ENCODE assay signal across 21 cellular contexts in genomic region chr12:53131844-53132243, GRCh38. TPM values are rescaled to one million over a fixed set of nuclear protein-coding genes. Genes with fewer than 3 reads are reported as not detected.
DNase-seq lines count a peak whose midpoint lies in the region; ATAC-seq, FAIRE-seq and TF ChIP-seq lines count a peak whose summit lies in the region.
"Had no signal": no experiment of that assay in that cellular context is flagged by ENCODE, and none has a peak within 500 bp of the region (broad histone marks: within the 10 kb centered on the region; RNA-seq: fewer than 3 reads in every experiment).

No MANE protein-coding gene starts in this region.

- no peaks in the 10 kb centered on the region for H3K9me3 ChIP-seq in HepG2 (ENCODE audit: low read length)
- H3K9me3 ChIP-seq: Caco-2 had no signal

- 8% methylated on average over 2 of the region's 2 CpGs for WGBS in HepG2 (ENCODE audit: low lambda C conversion rate)

- no peak for TF ChIP-seq CTCF in HepG2 (CRISPR knock-in tag; IDR thresholded peaks at IDR 0.05)
- TF ChIP-seq CTCF in type B pancreatic cell (conservative IDR thresholded peaks at IDR 0.05), result no peak

- no peaks in the 10 kb centered on the region for H3K27me3 Mint-ChIP-seq in activated CD8-positive, alpha-beta memory T cell treated with anti-CD3 and anti-CD28 coated beads, Interleukin-2, amount 10 ng/mL, durations not matched to agents 7 days and 5 days
- peaks cover 9% of the 10 kb centered on the region for H3K27me3 Mint-ChIP-seq in type B pancreatic cell

- in situ Hi-C loops in HepG2 (cut with HindIII; ENCODE audit: extremely low pct_ligation_motif_present, low pct_unique_long_range_greater_than_20kb), result no loop called here

- CTCF ChIA-PET in activated CD8-positive, alpha-beta memory T cell treated with anti-CD3 and anti-CD28 coated beads, Interleukin-2, amount 10 ng/mL, durations not matched to agents 7 days and 5 days (lab: Charles Lee), result interaction anchor here (1.2 kb wide), 2 partner anchors 66 to 81 kb away, joined by 4 to 5 read pairs; no protein-coding TSS in a partner anchor
- CTCF ChIA-PET in HepG2 (lab: Yijun Ruan, JAX; ENCODE audit: low intra/inter-chr PET ratio, low total read pairs), result no interaction called here

- DNase-seq in activated CD8-positive, alpha-beta memory T cell treated with anti-CD3 and anti-CD28 coated beads for 24 hours, result peak; percentile 33
- DNase-seq in activated CD8-positive, alpha-beta memory T cell treated with anti-CD3 and anti-CD28 coated beads, Interleukin-2, amount 10 ng/mL, durations not matched to agents 7 days and 5 days, result no peak
- peak; percentile 45 for DNase-seq in HepG2 (ENCODE audit: low spot score)
- DNase-seq in type B pancreatic cell (ENCODE audit: extremely low spot score, unreplicated experiment), result peak; percentile 20
- no peak for DNase-seq in activated T-cell treated with anti-CD3 and anti-CD28 coated beads, Interleukin-2, amount 50 U/mL, for 1 hour
- no peak for DNase-seq in stimulated activated CD4-positive, alpha-beta T cell treated with anti-CD3 and anti-CD28 coated beads, Interleukin-12 subunit alpha, Interleukin-12 subunit beta, amount 100 ng/mL, for 4 hours
- DNase-seq: AML-193; Caco-2; CD4-positive, alpha-beta T cell; GM23248; HFFc6 had no signal

- H3K9ac ChIP-seq in HepG2 (ENCODE audit: insufficient read depth, low read depth, low read length), result no peak overlapping the region
- H3K9ac ChIP-seq: GM23248 had no signal

- H3K27me3 ChIP-seq in HepG2 (ENCODE audit: control insufficient read depth in 1 of 2, insufficient read depth in 2 of 2, low read length in 2 of 2), result no peaks in the 10 kb centered on the region

- H3K4me3 Mint-ChIP-seq in activated CD8-positive, alpha-beta memory T cell treated with anti-CD3 and anti-CD28 coated beads, Interleukin-2, amount 10 ng/mL, durations not matched to agents 7 days and 5 days, result no peak overlapping the region
- no peak overlapping the region for H3K4me3 Mint-ChIP-seq in type B pancreatic cell
- H3K4me3 Mint-ChIP-seq: CD4-positive, alpha-beta T cell; HFFc6 had no signal

- TF ChIP-seq RAD21 in HepG2 (CRISPR knock-in tag; IDR thresholded peaks at IDR 0.05), result no peak

- H3K36me3 ChIP-seq in HepG2 (replicated peaks in 1 of 2; ENCODE audit: control insufficient read depth in 1 of 2, insufficient read depth in 2 of 2, low read length in 2 of 2), result no peaks in the 10 kb centered on the region

- no peak overlapping the region for H3K4me3 ChIP-seq in HepG2 (replicated peaks in 1 of 3; ENCODE audit: insufficient read depth in 1 of 3, low read depth in 2 of 3, low read length in 3 of 3)
- H3K4me3 ChIP-seq: A549, GM23248 had no signal

- no peaks in the 10 kb centered on the region for H3K4me1 Mint-ChIP-seq in activated CD8-positive, alpha-beta memory T cell treated with anti-CD3 and anti-CD28 coated beads, Interleukin-2, amount 10 ng/mL, durations not matched to agents 7 days and 5 days
- H3K4me1 Mint-ChIP-seq in type B pancreatic cell (ENCODE audit: unreplicated experiment), result no peaks in the 10 kb centered on the region

- no peaks in the 10 kb centered on the region for H3K79me2 ChIP-seq in HepG2 (ENCODE audit: insufficient read depth, low read length)

- no peak overlapping the region for H2AFZ ChIP-seq in HepG2 (ENCODE audit: low read length)
- H2AFZ ChIP-seq: GM23248 had no signal

- H3K9me3 Mint-ChIP-seq in activated CD8-positive, alpha-beta memory T cell treated with anti-CD3 and anti-CD28 coated beads, Interleukin-2, amount 10 ng/mL, durations not matched to agents 7 days and 5 days (ENCODE audit: low read depth), result peaks cover 3% of the 10 kb centered on the region
- no peaks in the 10 kb centered on the region for H3K9me3 Mint-ChIP-seq in type B pancreatic cell

- no peaks in the 10 kb centered on the region for H4K20me1 ChIP-seq in HepG2 (ENCODE audit: insufficient read depth, low read length)

- POLR2A ChIA-PET in HepG2 (lab: Yijun Ruan, JAX), result interaction anchor here (0.7 to 1.2 kb wide), 2 partner anchors 29 to 53 kb away, joined by 3 to 4 read pairs; partner anchors contain the start of genes SOAT2 and SPRYD3

- TF ChIP-seq POLR2A in HepG2 (IDR thresholded peaks at IDR 0.05; ENCODE audit: insufficient read depth in 1 of 2, low read depth in 2 of 2, low read length in 2 of 2), result no peak

- no peak for ATAC-seq in activated CD8-positive, alpha-beta memory T cell treated with anti-CD3 and anti-CD28 coated beads, Interleukin-2, amount 10 ng/mL, durations not matched to agents 7 days and 5 days
- ATAC-seq in HepG2, result peak; percentile 78
- ATAC-seq: HCT116 had no signal

- no peak overlapping the region for H3K27ac ChIP-seq in HepG2 (ENCODE audit: extremely low read length, insufficient read depth, low read length)
- H3K27ac ChIP-seq: 22Rv1, A549, C4-2B, GM23248, HL-60 had no signal

- H3K27ac Mint-ChIP-seq in activated CD8-positive, alpha-beta memory T cell treated with anti-CD3 and anti-CD28 coated beads, Interleukin-2, amount 10 ng/mL, durations not matched to agents 7 days and 5 days, result no peak overlapping the region
- no peak overlapping the region for H3K27ac Mint-ChIP-seq in type B pancreatic cell
- H3K27ac Mint-ChIP-seq: CD4-positive, alpha-beta T cell; HFFc6; IgD-negative memory B cell had no signal

- no peak; a peak in 1 of 4 replicates for TF ChIP-seq EP300 in HepG2 (IDR thresholded peaks at IDR 0.05; ENCODE audit: low read depth in 2 of 2, low read length in 2 of 2)
- no peak for TF ChIP-seq EP300 in HepG2 (CRISPR knock-in tag; IDR thresholded peaks at IDR 0.05; ENCODE audit: borderline replicate concordance)

- H3K4me2 ChIP-seq in HepG2 (ENCODE audit: low read depth, low read length), result no peak overlapping the region; the same call in 1 of the 2 replicates
- H3K4me2 ChIP-seq: A549 had no signal

- BruUV-seq in HepG2 (replicated peaks; lab: Mats Ljungman, UMichigan), result no TSS peak

- no peaks in the 10 kb centered on the region for H3K36me3 Mint-ChIP-seq in activated CD8-positive, alpha-beta memory T cell treated with anti-CD3 and anti-CD28 coated beads, Interleukin-2, amount 10 ng/mL, durations not matched to agents 7 days and 5 days
- H3K36me3 Mint-ChIP-seq in type B pancreatic cell, result no peaks in the 10 kb centered on the region
- H3K36me3 Mint-ChIP-seq: IgD-negative memory B cell had no signal

- peak; percentile 86 for FAIRE-seq in HepG2 (lab: Jason Lieb, UNC)
- FAIRE-seq: A549, D721Med, G401.6, GM12891 had no signal

- peaks cover 28% of the 10 kb centered on the region for H3K4me1 ChIP-seq in HepG2 (ENCODE audit: insufficient read depth, low read length)
- H3K4me1 ChIP-seq: A549, Caco-2 had no signal

- intact Hi-C loops in HepG2 (cut with micrococcal nuclease; ENCODE audit: unreplicated experiment), result no loop called here

RNA-seq across cellular contexts. Expression of gene SOAT2, which starts 28.6 kb away (rescaled TPM):
- 1 to 10 TPM; 1.1 to 5.9 TPM for total RNA-seq in activated CD8-positive, alpha-beta memory T cell treated with anti-CD3 and anti-CD28 coated beads, Interleukin-2, amount 10 ng/mL, durations not matched to agents 7 days and 5 days
- total RNA-seq in HepG2 (2016; rRNA removed; fragmentation: Illumina TruSeq; extraction: Trizol), result 6.1 and 14.9 TPM in 2 replicates
- 1.3 and 1.6 TPM in 2 replicates for total RNA-seq in HepG2 (2016; cell fraction: cytosol; rRNA removed; fragmentation: Illumina TruSeq; extraction: Trizol; ENCODE audit: low read depth)
- total RNA-seq in HepG2 (2016; cell fraction: insoluble cytoplasmic fraction; rRNA removed; fragmentation: Illumina TruSeq; extraction: Trizol), result 5.1 and 14.3 TPM in 2 replicates
- total RNA-seq in HepG2 (2016; cell fraction: membrane; rRNA removed; fragmentation: Illumina TruSeq; extraction: Trizol), result 3.9 and 5.2 TPM in 2 replicates
- 20.7 and 23.6 TPM in 2 replicates for total RNA-seq in HepG2 (2016; cell fraction: nucleus; rRNA removed; fragmentation: Illumina TruSeq; extraction: Trizol)
- polyA plus RNA-seq in HepG2 (2011; rRNA removed), result 108 and 131 TPM in 2 replicates
- polyA plus RNA-seq in HepG2 (2011; cell fraction: cytosol; rRNA removed), result 102 and 125 TPM in 2 replicates
- polyA plus RNA-seq in HepG2 (2011; cell fraction: nucleus; rRNA removed), result 476 and 502 TPM in 2 replicates
- 40.7 and 74.1 TPM in 2 replicates for polyA plus RNA-seq in HepG2 (2012)
- polyA plus RNA-seq in HepG2 (2016; cell fraction: cytosol; fragmentation: Illumina TruSeq; extraction: Trizol; ENCODE audit: low read depth), result 2.1 and 3.1 TPM in 2 replicates
- 8.4 and 8.5 TPM in 2 replicates for polyA plus RNA-seq in HepG2 (2016; cell fraction: insoluble cytoplasmic fraction; fragmentation: Illumina TruSeq; extraction: Trizol; ENCODE audit: low read depth)
- 3.3 and 4.5 TPM in 2 replicates for polyA plus RNA-seq in HepG2 (2016; cell fraction: membrane; fragmentation: Illumina TruSeq; extraction: Trizol; ENCODE audit: low read depth)
- 40.5 and 42.0 TPM in 2 replicates for polyA plus RNA-seq in HepG2 (2016; cell fraction: nucleus; fragmentation: Illumina TruSeq; extraction: Trizol; ENCODE audit: insufficient read depth, low read depth)
- polyA minus RNA-seq in HepG2 (2011; rRNA and poly(A)+ RNA removed; ENCODE audit: low replicate concordance), result 0.16 and 255 TPM in 2 replicates
- polyA minus RNA-seq in HepG2 (2011; cell fraction: cytosol; rRNA and poly(A)+ RNA removed), result 39.8 and 42.8 TPM in 2 replicates
- 79.3 and 125 TPM in 2 replicates for polyA minus RNA-seq in HepG2 (2011; cell fraction: nucleus; rRNA and poly(A)+ RNA removed)
- total RNA-seq in type B pancreatic cell (ENCODE audit: low replicate concordance), result 0.97 and 1.9 TPM in 2 replicates
- total RNA-seq: GM23248, HT1080 had no signal
- polyA plus RNA-seq: IgD-negative memory B cell had no signal

RNA-seq across cellular contexts. Expression of gene IGFBP6, which starts 34.4 kb away (rescaled TPM):
- total RNA-seq in activated CD8-positive, alpha-beta memory T cell treated with anti-CD3 and anti-CD28 coated beads, Interleukin-2, amount 10 ng/mL, durations not matched to agents 7 days and 5 days, result 1 to 10 TPM; 1.8 to 3.9 TPM
- total RNA-seq in HepG2 (2016; rRNA removed; fragmentation: Illumina TruSeq; extraction: Trizol) (2.1 and 3.9 TPM in 2 replicates), type B pancreatic cell (ENCODE audit: low replicate concordance) (25.1 and 40.3 TPM in 2 replicates)
- 5.3 and 5.9 TPM in 2 replicates for total RNA-seq in HepG2 (2016; cell fraction: cytosol; rRNA removed; fragmentation: Illumina TruSeq; extraction: Trizol; ENCODE audit: low read depth)
- 2.5 and 4.7 TPM in 2 replicates for total RNA-seq in HepG2 (2016; cell fraction: insoluble cytoplasmic fraction; rRNA removed; fragmentation: Illumina TruSeq; extraction: Trizol)
- total RNA-seq in HepG2 (2016; cell fraction: membrane; rRNA removed; fragmentation: Illumina TruSeq; extraction: Trizol), result 3.3 and 3.5 TPM in 2 replicates
- 1.9 and 3.2 TPM in 2 replicates for total RNA-seq in HepG2 (2016; cell fraction: nucleus; rRNA removed; fragmentation: Illumina TruSeq; extraction: Trizol)
- 22.6 and 25.2 TPM in 2 replicates for polyA plus RNA-seq in HepG2 (2011; rRNA removed)
- 19.0 and 41.0 TPM in 2 replicates for polyA plus RNA-seq in HepG2 (2011; cell fraction: cytosol; rRNA removed)
- 8.4 and 9.6 TPM in 2 replicates for polyA plus RNA-seq in HepG2 (2011; cell fraction: nucleus; rRNA removed)
- polyA plus RNA-seq in HepG2 (2012), result 3.4 and 4.6 TPM in 2 replicates
- 4.2 and 5.7 TPM in 2 replicates for polyA plus RNA-seq in HepG2 (2016; cell fraction: cytosol; fragmentation: Illumina TruSeq; extraction: Trizol; ENCODE audit: low read depth)
- 2.0 and 2.4 TPM in 2 replicates for polyA plus RNA-seq in HepG2 (2016; cell fraction: insoluble cytoplasmic fraction; fragmentation: Illumina TruSeq; extraction: Trizol; ENCODE audit: low read depth)
- polyA plus RNA-seq in HepG2 (2016; cell fraction: membrane; fragmentation: Illumina TruSeq; extraction: Trizol; ENCODE audit: low read depth), result 3.2 and 3.8 TPM in 2 replicates
- polyA plus RNA-seq in HepG2 (2016; cell fraction: nucleus; fragmentation: Illumina TruSeq; extraction: Trizol; ENCODE audit: insufficient read depth, low read depth), result 5.4 and 7.5 TPM in 2 replicates
- 9.0 and 27.1 TPM in 2 replicates for polyA minus RNA-seq in HepG2 (2011; rRNA and poly(A)+ RNA removed; ENCODE audit: low replicate concordance)
- polyA minus RNA-seq in HepG2 (2011; cell fraction: cytosol; rRNA and poly(A)+ RNA removed), result 8.7 and 9.5 TPM in 2 replicates
- polyA minus RNA-seq in HepG2 (2011; cell fraction: nucleus; rRNA and poly(A)+ RNA removed), result 0.77 and 1.6 TPM in 2 replicates

RNA-seq across cellular contexts. Expression of gene ZNF740, which starts 48.7 kb away (rescaled TPM):
- 10 to 100 TPM; 35.8 to 47.0 TPM for total RNA-seq in activated CD8-positive, alpha-beta memory T cell treated with anti-CD3 and anti-CD28 coated beads, Interleukin-2, amount 10 ng/mL, durations not matched to agents 7 days and 5 days
- total RNA-seq in HepG2 (2016; rRNA removed; fragmentation: Illumina TruSeq; extraction: Trizol), result 15.0 and 16.9 TPM in 2 replicates
- 2.4 and 4.8 TPM in 2 replicates for total RNA-seq in HepG2 (2016; cell fraction: cytosol; rRNA removed; fragmentation: Illumina TruSeq; extraction: Trizol; ENCODE audit: low read depth)
- 13.9 and 16.1 TPM in 2 replicates for total RNA-seq in HepG2 (2016; cell fraction: insoluble cytoplasmic fraction; rRNA removed; fragmentation: Illumina TruSeq; extraction: Trizol)
- 11.3 and 11.8 TPM in 2 replicates for total RNA-seq in HepG2 (2016; cell fraction: membrane; rRNA removed; fragmentation: Illumina TruSeq; extraction: Trizol)
- 20.9 and 23.7 TPM in 2 replicates for total RNA-seq in HepG2 (2016; cell fraction: nucleus; rRNA removed; fragmentation: Illumina TruSeq; extraction: Trizol)
- 19.0 and 22.0 TPM in 2 replicates for polyA plus RNA-seq in HepG2 (2011; rRNA removed)
- polyA plus RNA-seq in HepG2 (2011; cell fraction: cytosol; rRNA removed), result 7.2 and 8.9 TPM in 2 replicates
- 49.3 and 50.2 TPM in 2 replicates for polyA plus RNA-seq in HepG2 (2011; cell fraction: nucleus; rRNA removed)
- polyA plus RNA-seq in HepG2 (2012), result 15.4 and 16.5 TPM in 2 replicates
- 1.4 and 2.0 TPM in 2 replicates for polyA plus RNA-seq in HepG2 (2016; cell fraction: cytosol; fragmentation: Illumina TruSeq; extraction: Trizol; ENCODE audit: low read depth)
- polyA plus RNA-seq in HepG2 (2016; cell fraction: insoluble cytoplasmic fraction; fragmentation: Illumina TruSeq; extraction: Trizol; ENCODE audit: low read depth), result 11.3 and 12.0 TPM in 2 replicates
- polyA plus RNA-seq in HepG2 (2016; cell fraction: membrane; fragmentation: Illumina TruSeq; extraction: Trizol; ENCODE audit: low read depth), result 4.1 and 5.8 TPM in 2 replicates
- 21.2 and 25.1 TPM in 2 replicates for polyA plus RNA-seq in HepG2 (2016; cell fraction: nucleus; fragmentation: Illumina TruSeq; extraction: Trizol; ENCODE audit: insufficient read depth, low read depth)
- polyA minus RNA-seq in HepG2 (2011; rRNA and poly(A)+ RNA removed; ENCODE audit: low replicate concordance), result 41.0 and 77.8 TPM in 2 replicates
- polyA minus RNA-seq in HepG2 (2011; cell fraction: cytosol; rRNA and poly(A)+ RNA removed), result 8.4 and 10.6 TPM in 2 replicates
- 91.4 and 93.6 TPM in 2 replicates for polyA minus RNA-seq in HepG2 (2011; cell fraction: nucleus; rRNA and poly(A)+ RNA removed)
- 49.2 and 72.2 TPM in 2 replicates for total RNA-seq in type B pancreatic cell (ENCODE audit: low replicate concordance)

RNA-seq across cellular contexts. Expression of gene CSAD, which starts 48.9 kb away (rescaled TPM):
- 10 to 100 TPM; 19.6 to 28.1 TPM for total RNA-seq in activated CD8-positive, alpha-beta memory T cell treated with anti-CD3 and anti-CD28 coated beads, Interleukin-2, amount 10 ng/mL, durations not matched to agents 7 days and 5 days
- 2.7 and 7.2 TPM in 2 replicates for total RNA-seq in HepG2 (2016; rRNA removed; fragmentation: Illumina TruSeq; extraction: Trizol)
- total RNA-seq in HepG2 (2016; cell fraction: cytosol; rRNA removed; fragmentation: Illumina TruSeq; extraction: Trizol; ENCODE audit: low read depth), result 3.9 and 6.0 TPM in 2 replicates
- total RNA-seq in HepG2 (2016; cell fraction: insoluble cytoplasmic fraction; rRNA removed; fragmentation: Illumina TruSeq; extraction: Trizol), result 1.3 and 7.7 TPM in 2 replicates
- 2.3 TPM in 2 replicates for total RNA-seq in HepG2 (2016; cell fraction: membrane; rRNA removed; fragmentation: Illumina TruSeq; extraction: Trizol)
- 12.9 and 16.2 TPM in 2 replicates for total RNA-seq in HepG2 (2016; cell fraction: nucleus; rRNA removed; fragmentation: Illumina TruSeq; extraction: Trizol)
- polyA plus RNA-seq in HepG2 (2011; rRNA removed), result 23.5 and 25.2 TPM in 2 replicates
- 4.3 and 5.6 TPM in 2 replicates for polyA plus RNA-seq in HepG2 (2011; cell fraction: cytosol; rRNA removed)
- 112 and 125 TPM in 2 replicates for polyA plus RNA-seq in HepG2 (2011; cell fraction: nucleus; rRNA removed)
- polyA plus RNA-seq in HepG2 (2012), result 10.0 and 10.8 TPM in 2 replicates
- 0.41 and 0.44 TPM in 2 replicates for polyA plus RNA-seq in HepG2 (2016; cell fraction: cytosol; fragmentation: Illumina TruSeq; extraction: Trizol; ENCODE audit: low read depth)
- 2.9 and 3.3 TPM in 2 replicates for polyA plus RNA-seq in HepG2 (2016; cell fraction: insoluble cytoplasmic fraction; fragmentation: Illumina TruSeq; extraction: Trizol; ENCODE audit: low read depth)
- 1.2 TPM in 2 replicates for polyA plus RNA-seq in HepG2 (2016; cell fraction: membrane; fragmentation: Illumina TruSeq; extraction: Trizol; ENCODE audit: low read depth)
- polyA plus RNA-seq in HepG2 (2016; cell fraction: nucleus; fragmentation: Illumina TruSeq; extraction: Trizol; ENCODE audit: insufficient read depth, low read depth), result 64.6 and 67.6 TPM in 2 replicates
- polyA minus RNA-seq in HepG2 (2011; rRNA and poly(A)+ RNA removed; ENCODE audit: low replicate concordance), result 12.1 and 29.8 TPM in 2 replicates
- 1.8 and 1.9 TPM in 2 replicates for polyA minus RNA-seq in HepG2 (2011; cell fraction: cytosol; rRNA and poly(A)+ RNA removed)
- polyA minus RNA-seq in HepG2 (2011; cell fraction: nucleus; rRNA and poly(A)+ RNA removed), result 20.1 and 26.4 TPM in 2 replicates
- total RNA-seq in type B pancreatic cell (ENCODE audit: low replicate concordance), result 30.6 and 49.3 TPM in 2 replicates

RNA-seq across cellular contexts. Expression of gene SPRYD3, which starts 52.7 kb away (rescaled TPM):
- total RNA-seq in activated CD8-positive, alpha-beta memory T cell treated with anti-CD3 and anti-CD28 coated beads, Interleukin-2, amount 10 ng/mL, durations not matched to agents 7 days and 5 days, result 10 to 100 TPM; 27.8 to 29.7 TPM
- total RNA-seq in HepG2 (2016; rRNA removed; fragmentation: Illumina TruSeq; extraction: Trizol) (9.0 and 9.2 TPM in 2 replicates), type B pancreatic cell (ENCODE audit: low replicate concordance) (22.1 and 43.0 TPM in 2 replicates)
- 0.79 and 1.3 TPM in 2 replicates for total RNA-seq in HepG2 (2016; cell fraction: cytosol; rRNA removed; fragmentation: Illumina TruSeq; extraction: Trizol; ENCODE audit: low read depth)
- total RNA-seq in HepG2 (2016; cell fraction: insoluble cytoplasmic fraction; rRNA removed; fragmentation: Illumina TruSeq; extraction: Trizol), result 7.9 and 8.6 TPM in 2 replicates
- 2.8 and 3.1 TPM in 2 replicates for total RNA-seq in HepG2 (2016; cell fraction: membrane; rRNA removed; fragmentation: Illumina TruSeq; extraction: Trizol)
- 5.1 and 5.3 TPM in 2 replicates for total RNA-seq in HepG2 (2016; cell fraction: nucleus; rRNA removed; fragmentation: Illumina TruSeq; extraction: Trizol)
- polyA plus RNA-seq in HepG2 (2011; rRNA removed), result 9.2 and 10.7 TPM in 2 replicates
- 11.7 and 12.2 TPM in 2 replicates for polyA plus RNA-seq in HepG2 (2011; cell fraction: cytosol; rRNA removed)
- polyA plus RNA-seq in HepG2 (2011; cell fraction: nucleus; rRNA removed), result 12.1 and 12.6 TPM in 2 replicates
- 6.0 and 9.7 TPM in 2 replicates for polyA plus RNA-seq in HepG2 (2012)
- polyA plus RNA-seq in HepG2 (2016; cell fraction: cytosol; fragmentation: Illumina TruSeq; extraction: Trizol; ENCODE audit: low read depth), result 0.86 and 1.1 TPM in 2 replicates
- 11.6 and 12.5 TPM in 2 replicates for polyA plus RNA-seq in HepG2 (2016; cell fraction: insoluble cytoplasmic fraction; fragmentation: Illumina TruSeq; extraction: Trizol; ENCODE audit: low read depth)
- polyA plus RNA-seq in HepG2 (2016; cell fraction: membrane; fragmentation: Illumina TruSeq; extraction: Trizol; ENCODE audit: low read depth), result 2.0 and 3.3 TPM in 2 replicates
- 7.6 and 8.3 TPM in 2 replicates for polyA plus RNA-seq in HepG2 (2016; cell fraction: nucleus; fragmentation: Illumina TruSeq; extraction: Trizol; ENCODE audit: insufficient read depth, low read depth)
- 27.5 and 69.5 TPM in 2 replicates for polyA minus RNA-seq in HepG2 (2011; rRNA and poly(A)+ RNA removed; ENCODE audit: low replicate concordance)
- 8.3 and 10.6 TPM in 2 replicates for polyA minus RNA-seq in HepG2 (2011; cell fraction: cytosol; rRNA and poly(A)+ RNA removed)
- polyA minus RNA-seq in HepG2 (2011; cell fraction: nucleus; rRNA and poly(A)+ RNA removed), result 9.5 and 12.8 TPM in 2 replicates

Comparison
In these comparisons a context has a peak if more than half of its experiments do, and no peak if none do; other contexts are left out.
1. DNase-seq: peak in activated CD8-positive, alpha-beta memory T cell treated with anti-CD3 and anti-CD28 coated beads for 24 hours (single experiment), HepG2 (single experiment) and type B pancreatic cell (single experiment); none in activated CD8-positive, alpha-beta memory T cell treated with anti-CD3 and anti-CD28 coated beads, Interleukin-2, amount 10 ng/mL, durations not matched to agents 7 days and 5 days (single experiment), activated T-cell treated with anti-CD3 and anti-CD28 coated beads, Interleukin-2, amount 50 U/mL, for 1 hour (single experiment) and stimulated activated CD4-positive, alpha-beta T cell treated with anti-CD3 and anti-CD28 coated beads, Interleukin-12 subunit alpha, Interleukin-12 subunit beta, amount 100 ng/mL, for 4 hours (single experiment).